In genomic region chr21:25999935-26000582, GRCh38 we compare ENCODE assay signal across 10 cellular contexts.
DNase-seq lines count a peak whose midpoint lies in the region; ATAC-seq, FAIRE-seq and TF ChIP-seq lines count a peak whose summit lies in the region.
"Had no signal": no experiment of that assay in that cellular context is flagged by ENCODE, and none has a peak within 500 bp of the region (broad histone marks: within the 10 kb centered on the region; RNA-seq: fewer than 3 reads in every experiment).

No MANE protein-coding gene starts in this region.

- no peaks in the 10 kb centered on the region for H3K9me3 Mint-ChIP-seq in CD4-positive, CD25-positive, alpha-beta regulatory T cell
- H3K9me3 Mint-ChIP-seq in activated naive CD8-positive, alpha-beta T cell treated with anti-CD3 and anti-CD28 coated beads for 36 hours, result no peaks in the 10 kb centered on the region
- no peaks in the 10 kb centered on the region for H3K9me3 Mint-ChIP-seq in natural killer cell

- H3K4me3 ChIP-seq in CD4-positive, CD25-positive, alpha-beta regulatory T cell (ENCODE audit: low read depth, low read length), result peak overlapping the region; percentile 51

- H3K27me3 Mint-ChIP-seq in CD4-positive, CD25-positive, alpha-beta regulatory T cell, result no peaks in the 10 kb centered on the region
- H3K27me3 Mint-ChIP-seq in activated naive CD8-positive, alpha-beta T cell treated with anti-CD3 and anti-CD28 coated beads for 36 hours, result no peaks in the 10 kb centered on the region
- no peaks in the 10 kb centered on the region for H3K27me3 Mint-ChIP-seq in natural killer cell (ENCODE audit: low read depth in 2 of 2)

- no peaks in the 10 kb centered on the region for H3K9me3 ChIP-seq in CD4-positive, CD25-positive, alpha-beta regulatory T cell (ENCODE audit: control insufficient read depth in 2 of 2, low read length in 2 of 2)

- no peak overlapping the region for H3K27ac ChIP-seq in CD4-positive, CD25-positive, alpha-beta regulatory T cell (ENCODE audit: insufficient read depth, low read length, poor library complexity, severe bottlenecking)
- H3K27ac ChIP-seq: RWPE1 had no signal

- no peaks in the 10 kb centered on the region for H3K36me3 ChIP-seq in CD4-positive, CD25-positive, alpha-beta regulatory T cell (ENCODE audit: control insufficient read depth, insufficient read depth, low read length)

- peak overlapping the region in 1 of 3 donors; percentile 63 for H3K27ac Mint-ChIP-seq in CD4-positive, CD25-positive, alpha-beta regulatory T cell
- H3K27ac Mint-ChIP-seq in activated naive CD8-positive, alpha-beta T cell treated with anti-CD3 and anti-CD28 coated beads for 36 hours, result no peak overlapping the region
- H3K27ac Mint-ChIP-seq in natural killer cell, result no peak overlapping the region

- TF ChIP-seq CTCF in natural killer cell (IDR thresholded peaks at IDR 0.05) (no peak), GM13976 (IDR thresholded peaks at IDR 0.05; ENCODE audit: borderline replicate concordance, control extremely low read depth, extremely low read depth, insufficient read depth, missing control alignments) (no peak)

- FAIRE-seq in GM19239 (lab: Jason Lieb, UNC), result no peak

- H3K36me3 Mint-ChIP-seq in CD4-positive, CD25-positive, alpha-beta regulatory T cell, result no peaks in the 10 kb centered on the region
- peaks cover 15% of the 10 kb centered on the region for H3K36me3 Mint-ChIP-seq in activated naive CD8-positive, alpha-beta T cell treated with anti-CD3 and anti-CD28 coated beads for 36 hours
- no peaks in the 10 kb centered on the region for H3K36me3 Mint-ChIP-seq in natural killer cell

- intact Hi-C loops in natural killer cell (cut with micrococcal nuclease), result no loop called here

- no peaks in the 10 kb centered on the region for H3K4me1 ChIP-seq in CD4-positive, CD25-positive, alpha-beta regulatory T cell (ENCODE audit: control insufficient read depth, insufficient read depth, low read length, poor library complexity, severe bottlenecking)

- H3K27me3 ChIP-seq in CD4-positive, CD25-positive, alpha-beta regulatory T cell (ENCODE audit: control insufficient read depth, insufficient read depth, low read length), result no peaks in the 10 kb centered on the region

- in situ Hi-C loops in GM13976 (cut with MboI; ENCODE audit: low sequenced_read_pairs, unreplicated experiment), result no loop called here

- ATAC-seq in CD4-positive, CD25-positive, alpha-beta regulatory T cell (ENCODE audit: low read depth in 2 of 2), result peak; percentile 82 to 87
- ATAC-seq in natural killer cell, result peak in 2 of 3 donors; percentile 48 to 65
- ATAC-seq in GM21528 (IDR thresholded peaks at IDR 0.05; ENCODE audit: low FRiP score, unreplicated experiment), result no peak

- DNase-seq in CD4-positive, CD25-positive, alpha-beta regulatory T cell, result peak in 2 of 3 donors; percentile 31 to 78
- peak; percentile 49 for DNase-seq in activated CD4-positive, alpha-beta T cell treated with anti-CD3 and anti-CD28 coated beads for 48 hours
- peak; percentile 11 for DNase-seq in activated naive CD8-positive, alpha-beta T cell treated with anti-CD3 and anti-CD28 coated beads for 36 hours
- DNase-seq in natural killer cell (no peak), GM19239 (ENCODE audit: insufficient read length, low spot score) (no peak), GM13976 (ENCODE audit: low spot score) (no peak), NCI-H128 (lab: John Stamatoyannopoulos, UW; ENCODE audit: unreplicated experiment) (no peak)
- DNase-seq: NCI-H2171 had no signal

- H3K4me3 Mint-ChIP-seq in CD4-positive, CD25-positive, alpha-beta regulatory T cell, result peak overlapping the region in 3 of 4 donors; percentile 39 to 55 (median 41)
- H3K4me3 Mint-ChIP-seq in activated naive CD8-positive, alpha-beta T cell treated with anti-CD3 and anti-CD28 coated beads for 36 hours, result no peak overlapping the region
- no peak overlapping the region for H3K4me3 Mint-ChIP-seq in natural killer cell

- H3K4me1 Mint-ChIP-seq in CD4-positive, CD25-positive, alpha-beta regulatory T cell, result peaks cover 0 to 15% (median 6%) of the 10 kb centered on the region in 4 donors
- H3K4me1 Mint-ChIP-seq in activated naive CD8-positive, alpha-beta T cell treated with anti-CD3 and anti-CD28 coated beads for 36 hours, result no peaks in the 10 kb centered on the region
- no peaks in the 10 kb centered on the region for H3K4me1 Mint-ChIP-seq in natural killer cell

Comparison
In these comparisons a context has a peak if more than half of its experiments do, and no peak if none do; other contexts are left out.
1. DNase-seq: peak in CD4-positive, CD25-positive, alpha-beta regulatory T cell (2 of 3), activated CD4-positive, alpha-beta T cell treated with anti-CD3 and anti-CD28 coated beads for 48 hours (single experiment) and activated naive CD8-positive, alpha-beta T cell treated with anti-CD3 and anti-CD28 coated beads for 36 hours (single experiment); none in natural killer cell (single experiment), GM19239 (single experiment), GM13976 (single experiment) and NCI-H128 (single experiment).
2. H3K4me3 Mint-ChIP-seq: peak in CD4-positive, CD25-positive, alpha-beta regulatory T cell (3 of 4); none in activated naive CD8-positive, alpha-beta T cell treated with anti-CD3 and anti-CD28 coated beads for 36 hours (single experiment) and natural killer cell (single experiment).